Comparison of ENCODE assay signal across 30 cellular contexts in genomic region chr7:74407958-74408357, GRCh38. TPM values are rescaled to one million over a fixed set of nuclear protein-coding genes. Genes with fewer than 3 reads are reported as not detected.
"Had no signal": no experiment of that assay in that cellular context is flagged by ENCODE, and none has a peak within 500 bp of the region (broad histone marks: within the 10 kb centered on the region; RNA-seq: fewer than 3 reads in every experiment).

No MANE protein-coding gene starts in this region.

- H3K27ac ChIP-seq: brain microvascular endothelial cell, coronary artery, dorsolateral prefrontal cortex, gastroesophageal sphincter, heart right ventricle had no signal

- H3K9me3 ChIP-seq: gastroesophageal sphincter, heart right ventricle had no signal

- H3K9me3 Mint-ChIP-seq: activated CD4-positive, alpha-beta memory T cell treated with anti-CD3 and anti-CD28 coated beads for 36 hours; activated CD4-positive, alpha-beta T cell treated with anti-CD3 and anti-CD28 coated beads, Interleukin-2, amount 10 ng/mL, durations not matched to agents 24 days and 14 days; activated T-cell treated with anti-CD3 and anti-CD28 coated beads, Interleukin-2, amount 50 U/mL, for 24 hours; activated T-helper 17 cell treated with anti-CD3 and anti-CD28 coated beads, Interleukin-2, amount 50 U/mL, for 72 hours; central memory CD8-positive, alpha-beta T cell; dendritic cell treated with granulocyte-macrophage colony-stimulating factor and Interleukin-4, amounts not matched to agents 40 ng/mL and 50 ng/mL, for 4 days; endodermal cell had no signal

- DNase-seq: activated CD4-positive, alpha-beta memory T cell treated with anti-CD3 and anti-CD28 coated beads for 36 hours; activated CD4-positive, alpha-beta T cell treated with anti-CD3 and anti-CD28 coated beads for 36 hours; activated CD4-positive, alpha-beta T cell treated with anti-CD3 and anti-CD28 coated beads, Interleukin-2, amount 10 ng/mL, durations not matched to agents 24 days and 14 days; activated CD4-positive, CD25-positive, alpha-beta regulatory T cell; activated CD4-positive, CD25-positive, alpha-beta regulatory T cell treated with anti-CD3 and anti-CD28 coated beads, Interleukin-2, amount 50 U/mL, for 72 hours; activated CD8-positive, alpha-beta memory T cell treated with anti-CD3 and anti-CD28 coated beads, Interleukin-2, amount 10 ng/mL, durations not matched to agents 7 days and 5 days; activated CD8-positive, alpha-beta memory T cell treated with anti-CD3 and anti-CD28 coated beads, Interleukin-2, amount 50 U/mL, for 48 hours; activated CD8-positive, alpha-beta T cell treated with anti-CD3 and anti-CD28 coated beads, Interleukin-2, amount 10 ng/mL, durations not matched to agents 7 days and 5 days; activated effector memory CD4-positive, alpha-beta T cell treated with Interleukin-2 at 50 U/mL for 16 hours; activated gamma-delta T cell treated with Interleukin-2 at 50 U/mL for 16 hours; activated naive CD4-positive, alpha-beta T cell treated with anti-CD3 and anti-CD28 coated beads, Interleukin-2, amount 50 U/mL, for 16 hours; activated naive CD4-positive, alpha-beta T cell treated with Interleukin-2 at 50 U/mL for 16 hours; activated T-cell treated with anti-CD3 and anti-CD28 coated beads for 4 hours; activated T-cell treated with anti-CD3 and anti-CD28 coated beads, Interleukin-2, amount 50 U/mL, for 24 hours; amniotic stem cell; anterior cingulate cortex; brain microvascular endothelial cell; dorsolateral prefrontal cortex; effector memory CD4-positive, alpha-beta T cell; foreskin melanocyte; heart right ventricle; T-helper 2 cell had no signal

- H3K4me3 Mint-ChIP-seq: activated CD4-positive, alpha-beta memory T cell treated with anti-CD3 and anti-CD28 coated beads for 36 hours; activated CD4-positive, alpha-beta T cell treated with anti-CD3 and anti-CD28 coated beads for 36 hours; activated CD4-positive, alpha-beta T cell treated with anti-CD3 and anti-CD28 coated beads, Interleukin-2, amount 10 ng/mL, durations not matched to agents 24 days and 14 days; activated CD8-positive, alpha-beta memory T cell treated with anti-CD3 and anti-CD28 coated beads, Interleukin-2, amount 10 ng/mL, durations not matched to agents 7 days and 5 days; activated CD8-positive, alpha-beta T cell treated with anti-CD3 and anti-CD28 coated beads, Interleukin-2, amount 10 ng/mL, durations not matched to agents 7 days and 5 days; activated naive CD8-positive, alpha-beta T cell; activated T-cell treated with anti-CD3 and anti-CD28 coated beads, Interleukin-2, amount 50 U/mL, for 24 hours; activated T-helper 17 cell treated with anti-CD3 and anti-CD28 coated beads, Interleukin-2, amount 50 U/mL, for 72 hours; central memory CD8-positive, alpha-beta T cell; dendritic cell treated with granulocyte-macrophage colony-stimulating factor and Interleukin-4, amounts not matched to agents 40 ng/mL and 50 ng/mL, for 4 days; endodermal cell had no signal

- H3K4me1 ChIP-seq: gastroesophageal sphincter, heart right ventricle had no signal

- H3K36me3 Mint-ChIP-seq: activated CD4-positive, alpha-beta memory T cell treated with anti-CD3 and anti-CD28 coated beads for 36 hours; activated CD8-positive, alpha-beta memory T cell treated with anti-CD3 and anti-CD28 coated beads, Interleukin-2, amount 10 ng/mL, durations not matched to agents 7 days and 5 days; activated naive CD8-positive, alpha-beta T cell had no signal

- H3K27ac Mint-ChIP-seq: activated CD4-positive, alpha-beta memory T cell treated with anti-CD3 and anti-CD28 coated beads for 36 hours; activated CD4-positive, alpha-beta T cell treated with anti-CD3 and anti-CD28 coated beads for 36 hours; activated CD4-positive, alpha-beta T cell treated with anti-CD3 and anti-CD28 coated beads, Interleukin-2, amount 10 ng/mL, durations not matched to agents 24 days and 14 days; activated CD8-positive, alpha-beta memory T cell treated with anti-CD3 and anti-CD28 coated beads, Interleukin-2, amount 10 ng/mL, durations not matched to agents 7 days and 5 days; activated CD8-positive, alpha-beta T cell treated with anti-CD3 and anti-CD28 coated beads, Interleukin-2, amount 10 ng/mL, durations not matched to agents 7 days and 5 days; activated naive CD8-positive, alpha-beta T cell; activated T-cell treated with anti-CD3 and anti-CD28 coated beads, Interleukin-2, amount 50 U/mL, for 24 hours; activated T-helper 17 cell treated with anti-CD3 and anti-CD28 coated beads, Interleukin-2, amount 50 U/mL, for 72 hours; dendritic cell treated with granulocyte-macrophage colony-stimulating factor and Interleukin-4, amounts not matched to agents 40 ng/mL and 50 ng/mL, for 4 days; endodermal cell had no signal

- H3K27me3 Mint-ChIP-seq: activated CD4-positive, alpha-beta memory T cell treated with anti-CD3 and anti-CD28 coated beads for 36 hours; activated CD4-positive, alpha-beta T cell treated with anti-CD3 and anti-CD28 coated beads for 36 hours; activated CD8-positive, alpha-beta memory T cell treated with anti-CD3 and anti-CD28 coated beads, Interleukin-2, amount 10 ng/mL, durations not matched to agents 7 days and 5 days; activated naive CD8-positive, alpha-beta T cell; activated T-cell treated with anti-CD3 and anti-CD28 coated beads, Interleukin-2, amount 50 U/mL, for 24 hours; activated T-helper 17 cell treated with anti-CD3 and anti-CD28 coated beads, Interleukin-2, amount 50 U/mL, for 72 hours; central memory CD8-positive, alpha-beta T cell had no signal

- ATAC-seq: activated CD4-positive, alpha-beta T cell treated with anti-CD3 and anti-CD28 coated beads for 36 hours; activated CD8-positive, alpha-beta memory T cell treated with anti-CD3 and anti-CD28 coated beads, Interleukin-2, amount 10 ng/mL, durations not matched to agents 7 days and 5 days; activated CD8-positive, alpha-beta T cell treated with anti-CD3 and anti-CD28 coated beads, Interleukin-2, amount 10 ng/mL, durations not matched to agents 7 days and 5 days; activated T-helper 17 cell treated with anti-CD3 and anti-CD28 coated beads, Interleukin-2, amount 50 U/mL, for 72 hours; esophagus mucosa; gastroesophageal sphincter; heart right ventricle had no signal

- H3K4me1 Mint-ChIP-seq: activated CD4-positive, alpha-beta T cell treated with anti-CD3 and anti-CD28 coated beads for 36 hours; activated CD8-positive, alpha-beta memory T cell treated with anti-CD3 and anti-CD28 coated beads, Interleukin-2, amount 10 ng/mL, durations not matched to agents 7 days and 5 days; activated T-helper 17 cell treated with anti-CD3 and anti-CD28 coated beads, Interleukin-2, amount 50 U/mL, for 72 hours; central memory CD8-positive, alpha-beta T cell; endodermal cell had no signal

- H3K27me3 ChIP-seq: brain microvascular endothelial cell, dorsolateral prefrontal cortex, heart right ventricle had no signal

- H3K4me3 ChIP-seq: coronary artery, dorsolateral prefrontal cortex, gastroesophageal sphincter, heart right ventricle had no signal

RNA-seq across cellular contexts. Expression of gene GTF2IRD1, which starts 45.7 kb away (rescaled TPM):
- total RNA-seq: activated CD8-positive, alpha-beta T cell treated with anti-CD3 and anti-CD28 coated beads, Interleukin-2, amount 10 ng/mL, durations not matched to agents 7 days and 5 days had no signal
